ENCODE assay signal across 12 cellular contexts in the genomic region with DNA sequence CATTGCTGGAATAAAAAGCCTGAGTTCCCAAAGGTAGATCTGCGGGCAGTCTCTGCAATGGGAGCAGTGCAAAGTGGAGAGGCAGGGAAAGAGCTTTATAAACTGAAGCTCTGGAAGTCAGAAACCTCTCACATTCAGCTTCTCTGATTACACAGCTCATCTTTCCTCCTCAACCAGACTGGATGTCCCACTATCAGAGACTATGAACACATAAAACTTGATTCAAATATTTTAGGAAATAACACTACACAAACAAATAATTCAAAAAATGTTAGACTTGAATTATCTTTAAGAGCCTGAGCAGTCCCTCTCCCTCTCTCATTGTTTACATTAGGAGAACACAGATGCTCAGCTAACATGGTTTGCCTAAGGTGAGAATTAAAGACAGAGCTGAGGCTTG.
DNase-seq lines count a peak whose midpoint lies in the region; ATAC-seq and TF ChIP-seq lines count a peak whose summit lies in the region.
"Had no signal": no experiment of that assay in that cellular context is flagged by ENCODE, and none has a peak within 500 bp of the region (broad histone marks: within the 10 kb centered on the region; RNA-seq: fewer than 3 reads in every experiment).

No MANE protein-coding gene starts in this region.

- H3K14ac ChIP-seq in neuronal stem cell (ENCODE audit: low read length), result no peak overlapping the region

- H4K8ac ChIP-seq in neuronal stem cell (ENCODE audit: low read depth, low read length), result no peak overlapping the region

- peak overlapping the region; percentile 89 for H3K27ac Mint-ChIP-seq in GM23338
- H3K27ac Mint-ChIP-seq: activated T-cell treated with anti-CD3 and anti-CD28 coated beads, Interleukin-2, amount 50 U/mL, for 72 hours had no signal

- no peak overlapping the region for H2BK120ac ChIP-seq in neuronal stem cell (ENCODE audit: low read depth, low read length)

- peak overlapping the region; percentile 96 for H3K27ac ChIP-seq in GM23338 (ENCODE audit: low read depth)
- peak overlapping the region; percentile 74 for H3K27ac ChIP-seq in ectodermal cell (ENCODE audit: insufficient read depth, low read depth, low read length, poor library complexity, severe bottlenecking)
- H3K27ac ChIP-seq in neuronal stem cell (replicated peaks; ENCODE audit: low read length), result peak overlapping the region; percentile 60

- H2BK12ac ChIP-seq in neuronal stem cell (ENCODE audit: low read length), result no peak overlapping the region

- H3K4me3 ChIP-seq in GM23338 (0 out of 2 replicates have a peak overlapping the region, but pooled peaks have one; percentile 0), ectodermal cell (ENCODE audit: insufficient read depth, low read depth, low read length) (no peak overlapping the region), neuronal stem cell (ENCODE audit: low read length in 2 of 2) (no peak overlapping the region)

- H3K9me2 ChIP-seq in GM23338 (ENCODE audit: insufficient read depth), result no peaks in the 10 kb centered on the region

- H2BK15ac ChIP-seq in neuronal stem cell (ENCODE audit: low read length), result no peak overlapping the region

- no peak overlapping the region for H3K9ac ChIP-seq in neuronal stem cell (ENCODE audit: low read depth, low read length, poor library complexity)

- no peak overlapping the region for H2BK5ac ChIP-seq in neuronal stem cell (ENCODE audit: low read length)

- no peak overlapping the region for H3K23ac ChIP-seq in neuronal stem cell (ENCODE audit: low read depth, low read length, poor library complexity)

- H3F3A ChIP-seq in GM23338 (replicated peaks; ENCODE audit: low read depth), result no peaks in the 10 kb centered on the region

- DNase-seq in GM23338 (ENCODE audit: low spot score) (no peak), NCI-H748 (lab: John Stamatoyannopoulos, UW; ENCODE audit: unreplicated experiment) (peak; percentile 49), neuronal stem cell (ENCODE audit: low spot score) (no peak), posterior cingulate gyrus (no peak), AML-193 (lab: John Stamatoyannopoulos, UW) (no peak), epidermal melanocyte (ENCODE audit: insufficient read length, low spot score) (no peak)
- DNase-seq: activated T-cell treated with anti-CD3 and anti-CD28 coated beads, Interleukin-2, amount 50 U/mL, for 72 hours; MV-4-11; stimulated activated CD4-positive, alpha-beta T cell treated with anti-CD3 and anti-CD28 coated beads, Interleukin-15, amount 100 ng/mL, for 24 hours; stimulated activated naive CD4-positive, alpha-beta T cell treated with Interleukin-2 at 50 U/mL for 16 hours had no signal

- no peaks in the 10 kb centered on the region for H3K9me3 ChIP-seq in ectodermal cell (ENCODE audit: control insufficient read depth, low read length)
- H3K9me3 ChIP-seq in neuronal stem cell (replicated peaks in 1 of 2; ENCODE audit: control insufficient read depth in 2 of 2, insufficient read depth in 1 of 2, low read depth in 1 of 2, low read length in 2 of 2), result no peaks in the 10 kb centered on the region

- WGBS in ectodermal cell, 2 experiments, result 23 to 38% methylated on average over 1 of the region's 1 CpG
- WGBS in neuronal stem cell (ENCODE audit: extremely low coverage in 2 of 2, insufficient read length in 2 of 2, insufficient replicate concordance in 1 of 2), 2 donors, result no CpG with 5 or more reads among the region's 1 CpG

- no peak overlapping the region for H3K4ac ChIP-seq in neuronal stem cell (ENCODE audit: low read length)

- H3K4me2 ChIP-seq in GM23338, result peak overlapping the region; percentile 52
- no peak overlapping the region for H3K4me2 ChIP-seq in neuronal stem cell (ENCODE audit: insufficient read depth, low read length, poor library complexity, severe bottlenecking)

- intact Hi-C loops in posterior cingulate gyrus (cut with DNase I), result no loop called here

- H3K27me3 ChIP-seq in GM23338 (ENCODE audit: insufficient read depth) (no peaks in the 10 kb centered on the region), ectodermal cell (ENCODE audit: control insufficient read depth, insufficient read depth, low read length, poor library complexity, severe bottlenecking) (no peaks in the 10 kb centered on the region), neuronal stem cell (ENCODE audit: control insufficient read depth in 3 of 3, insufficient read depth in 3 of 3, low read depth in 1 of 3, low read length in 3 of 3) (no peaks in the 10 kb centered on the region)

- H3K79me1 ChIP-seq in neuronal stem cell (ENCODE audit: low read depth, low read length), result no peaks in the 10 kb centered on the region

- H2AFZ ChIP-seq in GM23338, result no peak overlapping the region
- H2AFZ ChIP-seq in neuronal stem cell (ENCODE audit: low read length), result no peak overlapping the region

- 0 out of 3 replicates have a peak overlapping the region, but pooled peaks have one; percentile 8 for H3K4me3 Mint-ChIP-seq in GM23338
- H3K4me3 Mint-ChIP-seq: activated T-cell treated with anti-CD3 and anti-CD28 coated beads, Interleukin-2, amount 50 U/mL, for 72 hours had no signal

- H3K36me3 ChIP-seq in GM23338 (ENCODE audit: insufficient read depth), result no peaks in the 10 kb centered on the region
- no peaks in the 10 kb centered on the region for H3K36me3 ChIP-seq in ectodermal cell (ENCODE audit: control insufficient read depth, insufficient read depth, low read length)
- peaks cover 0 to 2% of the 10 kb centered on the region in 2 donors for H3K36me3 ChIP-seq in neuronal stem cell (replicated peaks in 1 of 2; ENCODE audit: control insufficient read depth in 2 of 2, insufficient read depth in 2 of 2, low read length in 2 of 2)

- H2AK5ac ChIP-seq in neuronal stem cell (ENCODE audit: low read depth, low read length), result no peak overlapping the region

- H3K36me3 Mint-ChIP-seq in GM23338 (ENCODE audit: low read depth), result no peaks in the 10 kb centered on the region

- H4K91ac ChIP-seq in neuronal stem cell (ENCODE audit: low read depth, low read length, poor library complexity), result no peak overlapping the region

- ATAC-seq in GM23338 (peak; percentile 37), GM21825 (IDR thresholded peaks at IDR 0.05; ENCODE audit: unreplicated experiment) (no peak)
- ATAC-seq: activated T-cell treated with anti-CD3 and anti-CD28 coated beads, Interleukin-2, amount 50 U/mL, for 72 hours had no signal

- no peak overlapping the region for H3K18ac ChIP-seq in neuronal stem cell (ENCODE audit: low read length)

- no peaks in the 10 kb centered on the region for H3K9me3 Mint-ChIP-seq in GM23338
- H3K9me3 Mint-ChIP-seq: activated T-cell treated with anti-CD3 and anti-CD28 coated beads, Interleukin-2, amount 50 U/mL, for 72 hours had no signal

- no peak for TF ChIP-seq CTCF in GM23338 (conservative IDR thresholded peaks at IDR 0.05; ENCODE audit: low read depth in 2 of 2)

- H3K4me1 ChIP-seq in GM23338 (ENCODE audit: insufficient read depth), result peaks cover 60% of the 10 kb centered on the region
- peaks cover 29% of the 10 kb centered on the region for H3K4me1 ChIP-seq in ectodermal cell (ENCODE audit: control insufficient read depth, insufficient read depth, low read length)
- peaks cover 15 to 24% of the 10 kb centered on the region in 2 donors for H3K4me1 ChIP-seq in neuronal stem cell (ENCODE audit: control insufficient read depth in 2 of 2, insufficient read depth in 1 of 2, low read depth in 1 of 2, low read length in 2 of 2)

- no peaks in the 10 kb centered on the region for H4K20me1 ChIP-seq in GM23338 (replicated peaks; ENCODE audit: insufficient read depth)

- H3K79me2 ChIP-seq in GM23338 (replicated peaks; ENCODE audit: insufficient read depth), result peaks cover 16% of the 10 kb centered on the region; the same call in 1 of the 2 replicates

- peaks cover 50% of the 10 kb centered on the region for H3K4me1 Mint-ChIP-seq in GM23338

- peaks cover 2% of the 10 kb centered on the region for H3K27me3 Mint-ChIP-seq in GM23338 (ENCODE audit: insufficient read depth, low read depth, poor library complexity)

TF ChIP-seq in GM23338, 12 proteins besides CTCF, POLR2A, EP300 and RAD21:
- no peak for TF ChIP-seq POLR2AphosphoS5 (IDR thresholded peaks at IDR 0.05; ENCODE audit: low read depth)
- no peak for TF ChIP-seq ZNF331 (CRISPR knock-in tag; IDR thresholded peaks at IDR 0.05; ENCODE audit: low read depth)
TF ChIP-seq in GM23338: peak in this region for 0.
